ENCODE assay signal across 7 cellular contexts in genomic region chr6:56954389-56955170, GRCh38. TPM values are rescaled to one million over a fixed set of nuclear protein-coding genes. Genes with fewer than 3 reads are reported as not detected.
DNase-seq lines count a peak whose midpoint lies in the region; ATAC-seq, FAIRE-seq and TF ChIP-seq lines count a peak whose summit lies in the region.

Gene BEND6 (plus strand): TSS chr6:56955107. CDS start chr6:56981811, 26,704 bp downstream.

- no peak for FAIRE-seq in bronchial epithelial cell (lab: Jason Lieb, UNC)

- peaks cover 7% of the 10 kb centered on the region for H3K79me2 ChIP-seq in smooth muscle cell (ENCODE audit: low read depth)

- DNase-seq in GM06990 (ENCODE audit: extremely low read depth, insufficient read length) (peak; percentile 79), HPDE6-E6E7 (ENCODE audit: extremely low spot score) (peak; percentile 23), bronchial epithelial cell (ENCODE audit: low read depth) (no peak), islet precursor cell (peak; percentile 87), smooth muscle cell (lab: John Stamatoyannopoulos, UW; ENCODE audit: unreplicated experiment) (peak; percentile 73)

- peak within 1 kb of the TSS; percentile 75 for H3K9ac ChIP-seq in smooth muscle cell (ENCODE audit: low read depth)

- peak within 1 kb of the TSS; percentile 98 for H3K4me2 ChIP-seq in smooth muscle cell

- no peaks in the 10 kb centered on the region for H3K9me3 ChIP-seq in smooth muscle cell (replicated peaks; ENCODE audit: low read depth)

- peaks cover 14% of the 10 kb centered on the region for H3K4me1 ChIP-seq in smooth muscle cell (ENCODE audit: low read depth)

- peak; percentile 37 for ATAC-seq in GM21423 (IDR thresholded peaks at IDR 0.05; ENCODE audit: unreplicated experiment)
- ATAC-seq in SK-N-SH treated with all-trans-retinoic acid at 6 μM for 48 hours = peak; percentile 56

- peak within 1 kb of the TSS; percentile 94 for H2AFZ ChIP-seq in smooth muscle cell (ENCODE audit: low read depth)

- peak within 1 kb of the TSS; percentile 74 for H3K27ac ChIP-seq in smooth muscle cell (ENCODE audit: low read depth)

- H3K27me3 ChIP-seq in GM06990 (replicated peaks; ENCODE audit: control insufficient read depth, insufficient read depth, low read length) = no peaks in the 10 kb centered on the region
- H3K27me3 ChIP-seq in bronchial epithelial cell (ENCODE audit: control insufficient read depth, insufficient read depth, low read length) = no peaks in the 10 kb centered on the region
- H3K27me3 ChIP-seq in smooth muscle cell (ENCODE audit: low read depth) = no peaks in the 10 kb centered on the region

- TF ChIP-seq CTCF in GM06990 (IDR thresholded peaks at IDR 0.05; ENCODE audit: insufficient read depth, low read length, poor library complexity, severe bottlenecking) = no peak
- no peak for TF ChIP-seq CTCF in bronchial epithelial cell (IDR thresholded peaks at IDR 0.05; ENCODE audit: insufficient read depth, low read length, severe bottlenecking)
- no peak for TF ChIP-seq CTCF in smooth muscle cell (IDR thresholded peaks at IDR 0.05; ENCODE audit: borderline replicate concordance, insufficient read depth, poor library complexity, severe bottlenecking)

- no peaks in the 10 kb centered on the region for H4K20me1 ChIP-seq in smooth muscle cell (ENCODE audit: low read depth)

- peaks cover 6% of the 10 kb centered on the region for H3F3A ChIP-seq in smooth muscle cell (ENCODE audit: low read depth)

- peak within 1 kb of the TSS; percentile 76 for H3K4me3 ChIP-seq in GM06990 (replicated peaks; ENCODE audit: low read depth, low read length)
- H3K4me3 ChIP-seq in bronchial epithelial cell (ENCODE audit: low read depth, low read length) = peak within 1 kb of the TSS; percentile 56
- H3K4me3 ChIP-seq in smooth muscle cell = peak within 1 kb of the TSS; percentile 68

- WGBS in smooth muscle cell (ENCODE audit: low lambda C conversion rate) = 0% methylated on average over 38 of the region's 111 CpGs

- H3K36me3 ChIP-seq in GM06990 (ENCODE audit: control insufficient read depth, insufficient read depth, low read length) (no peaks in the 10 kb centered on the region), bronchial epithelial cell (ENCODE audit: control insufficient read depth, insufficient read depth, low read length) (no peaks in the 10 kb centered on the region), smooth muscle cell (ENCODE audit: low read depth) (no peaks in the 10 kb centered on the region)

TF ChIP-seq in SK-N-SH treated with all-trans-retinoic acid at 6 μM for 48 hours, 23 proteins besides CTCF, POLR2A, EP300 and RAD21:
- no peak for TF ChIP-seq CSRNP3 (CRISPR knock-in tag; IDR thresholded peaks at IDR 0.05)
- TF ChIP-seq ISL1 (CRISPR knock-in tag; IDR thresholded peaks at IDR 0.05) = no peak
- TF ChIP-seq SNAI2 (CRISPR knock-in tag; IDR thresholded peaks at IDR 0.05) = no peak
- no peak for TF ChIP-seq ZNF8 (CRISPR knock-in tag; IDR thresholded peaks at IDR 0.05)
- TF ChIP-seq CREB5 (CRISPR knock-in tag; IDR thresholded peaks at IDR 0.05; ENCODE audit: low read depth) = no peak
- no peak for TF ChIP-seq OSR1 (CRISPR knock-in tag; IDR thresholded peaks at IDR 0.05)
- TF ChIP-seq TCF4 (CRISPR knock-in tag; IDR thresholded peaks at IDR 0.05; ENCODE audit: borderline replicate concordance) = no peak
- no peak for TF ChIP-seq TOX (CRISPR knock-in tag; IDR thresholded peaks at IDR 0.05; ENCODE audit: borderline replicate concordance)

RNA-seq across cellular contexts. Expression of gene BEND6, which starts in this region (rescaled TPM):
- 0.53 and 1.3 TPM in 2 replicates for total RNA-seq in bronchial epithelial cell
- 5.5 and 6.2 TPM in 2 replicates for total RNA-seq in smooth muscle cell
- 4.8 TPM in 2 replicates for polyA plus RNA-seq in smooth muscle cell
